Comparison of ENCODE assay signal across 22 cellular contexts in genomic region chr1:153393926-153394325, GRCh38. TPM values are rescaled to one million over a fixed set of nuclear protein-coding genes. Genes with fewer than 3 reads are reported as not detected.
DNase-seq lines count a peak whose midpoint lies in the region; ATAC-seq, FAIRE-seq and TF ChIP-seq lines count a peak whose summit lies in the region.
"Had no signal": no experiment of that assay in that cellular context is flagged by ENCODE, and none has a peak within 500 bp of the region (broad histone marks: within the 10 kb centered on the region; RNA-seq: fewer than 3 reads in every experiment).

No MANE protein-coding gene starts in this region.

- no peaks in the 10 kb centered on the region for H3K79me2 ChIP-seq in SK-N-SH (ENCODE audit: insufficient read depth)
- no peaks in the 10 kb centered on the region for H3K79me2 ChIP-seq in OCI-LY7 (ENCODE audit: insufficient read depth, low read depth, low read length)

- no peaks in the 10 kb centered on the region for H3K36me3 Mint-ChIP-seq in activated naive CD4-positive, alpha-beta T cell treated with anti-CD3 and anti-CD28 coated beads, Interleukin-2, amount 50 U/mL, for 72 hours
- H3K36me3 Mint-ChIP-seq: CD4-positive, CD25-positive, alpha-beta regulatory T cell had no signal

- FAIRE-seq in GM12892 (lab: Jason Lieb, UNC): no peak

- H3K9me3 Mint-ChIP-seq in activated naive CD4-positive, alpha-beta T cell treated with anti-CD3 and anti-CD28 coated beads, Interleukin-2, amount 50 U/mL, for 72 hours: no peaks in the 10 kb centered on the region
- H3K9me3 Mint-ChIP-seq: activated B cell treated with CpG ODN at 0.5 μM for 24 hours; T-helper 1 cell treated with Interleukin-12 subunit alpha and Interleukin-12 subunit beta and Interleukin-4 antibody, amounts not matched to agents 30 μg/mL and 1 μg/mL, for 36 hours had no signal

- H3K36me3 ChIP-seq in SK-N-SH (replicated peaks in 1 of 2; ENCODE audit: control insufficient read depth in 1 of 2, insufficient read depth in 2 of 2, low read length in 1 of 2) (no peaks in the 10 kb centered on the region), OCI-LY7 (ENCODE audit: insufficient read depth, low read length) (no peaks in the 10 kb centered on the region), esophagus squamous epithelium (no peaks in the 10 kb centered on the region), upper lobe of right lung (no peaks in the 10 kb centered on the region)
- H3K36me3 ChIP-seq: cardiac muscle cell had no signal

- H3K9me2 ChIP-seq in SK-N-SH (no peaks in the 10 kb centered on the region), OCI-LY7 (ENCODE audit: insufficient read depth, low read length) (no peaks in the 10 kb centered on the region)

- H3K27me3 ChIP-seq in SK-N-SH (ENCODE audit: insufficient read depth) (peaks cover 46% of the 10 kb centered on the region), esophagus squamous epithelium (peaks cover 0 to 33% (median 0%) of the 10 kb centered on the region in 4 donors), upper lobe of right lung (no peaks in the 10 kb centered on the region)

- no peak for TF ChIP-seq RAD21 in SK-N-SH (IDR thresholded peaks at IDR 0.05; ENCODE audit: low read length)

- H3K4me2 ChIP-seq in SK-N-SH (no peak overlapping the region), OCI-LY7 (ENCODE audit: low read length) (no peak overlapping the region)

- no peaks in the 10 kb centered on the region for H3K9me3 ChIP-seq in SK-N-SH
- no peaks in the 10 kb centered on the region for H3K9me3 ChIP-seq in OCI-LY7 (ENCODE audit: low read length)
- H3K9me3 ChIP-seq in esophagus squamous epithelium: no peaks in the 10 kb centered on the region
- H3K9me3 ChIP-seq in upper lobe of right lung: no peaks in the 10 kb centered on the region
- H3K9me3 ChIP-seq: mucosa of descending colon had no signal

- H3K9ac ChIP-seq in SK-N-SH: no peak overlapping the region

- H3K4me3 ChIP-seq in SK-N-SH (ENCODE audit: low read depth in 2 of 2, low read length in 1 of 2) (no peak overlapping the region), OCI-LY7 (ENCODE audit: low read depth, low read length, poor library complexity, severe bottlenecking) (no peak overlapping the region), esophagus squamous epithelium (no peak overlapping the region), upper lobe of right lung (no peak overlapping the region), foreskin fibroblast (ENCODE audit: low read depth in 1 of 2, low read length in 2 of 2) (no peak overlapping the region)
- H3K4me3 ChIP-seq: cardiac muscle cell, mucosa of descending colon had no signal

- ATAC-seq in SK-N-SH treated with all-trans-retinoic acid at 6 μM for 48 hours (peak; percentile 25; the same call in 1 of the 3 replicates), upper lobe of right lung (peak; percentile 43)
- no peak for ATAC-seq in activated naive CD4-positive, alpha-beta T cell treated with anti-CD3 and anti-CD28 coated beads, Interleukin-2, amount 50 U/mL, for 72 hours
- ATAC-seq: mucosa of descending colon; stimulated activated naive CD8-positive, alpha-beta T cell treated with anti-CD3 and anti-CD28 coated beads, Interleukin-15, Interleukin-2, amounts not matched to agents 100 U/mL and 50 U/mL, for 24 hours had no signal

- POLR2A ChIA-PET in SK-N-SH (lab: Yijun Ruan, JAX) (no interaction called here), OCI-LY7 (lab: Charles Lee) (no interaction called here)

- DNase-seq in SK-N-SH: no peak
- DNase-seq in OCI-LY7 (ENCODE audit: low spot score): no peak
- DNase-seq in esophagus squamous epithelium (lab: John Stamatoyannopoulos, UW): no peak
- DNase-seq in upper lobe of right lung: no peak
- no peak for DNase-seq in activated naive CD4-positive, alpha-beta T cell treated with anti-CD3 and anti-CD28 coated beads, Interleukin-2, amount 50 U/mL, for 72 hours (ENCODE audit: low spot score in 2 of 2)
- no peak for DNase-seq in GM12892 (ENCODE audit: insufficient read length)
- no peak for DNase-seq in foreskin fibroblast
- DNase-seq: activated B cell treated with CpG ODN at 0.5 μM for 24 hours; CD4-positive, CD25-positive, alpha-beta regulatory T cell; effector memory CD4-positive, alpha-beta T cell; hippocampal formation; mucosa of descending colon; NCI-H1048; NCI-H2171 treated with DMSO at 0.1 percent for 48 hours; stimulated activated naive CD8-positive, alpha-beta T cell treated with anti-CD3 and anti-CD28 coated beads, Interleukin-15, Interleukin-2, amounts not matched to agents 100 U/mL and 50 U/mL, for 24 hours had no signal

- TF ChIP-seq POLR2A in esophagus squamous epithelium (IDR thresholded peaks at IDR 0.05) (no peak), GM12892 (IDR thresholded peaks at IDR 0.05; ENCODE audit: low read depth, low read length) (no peak)

- intact Hi-C loops in OCI-LY7 (cut with micrococcal nuclease; ENCODE audit: unreplicated experiment) (no loop called here), esophagus squamous epithelium (cut with DNase I) (no loop called here), upper lobe of right lung (cut with DNase I) (no loop called here)

- TF ChIP-seq EP300 in SK-N-SH (IDR thresholded peaks at IDR 0.05; ENCODE audit: borderline replicate concordance in 1 of 2, low read depth in 1 of 2, low read length in 1 of 2): no peak

- peak overlapping the region in 1 of 2 donors; percentile 63 for H3K27ac Mint-ChIP-seq in activated naive CD4-positive, alpha-beta T cell treated with anti-CD3 and anti-CD28 coated beads, Interleukin-2, amount 50 U/mL, for 72 hours
- H3K27ac Mint-ChIP-seq: activated B cell treated with CpG ODN at 0.5 μM for 24 hours; CD4-positive, CD25-positive, alpha-beta regulatory T cell; T-helper 1 cell treated with Interleukin-12 subunit alpha and Interleukin-12 subunit beta and Interleukin-4 antibody, amounts not matched to agents 30 μg/mL and 1 μg/mL, for 36 hours had no signal

- H2AFZ ChIP-seq in SK-N-SH (ENCODE audit: low read depth) (no peak overlapping the region), OCI-LY7 (ENCODE audit: low read length) (no peak overlapping the region)

- H3F3A ChIP-seq in SK-N-SH (replicated peaks; ENCODE audit: insufficient read depth): no peaks in the 10 kb centered on the region

- 6% methylated on average over 6 of the region's 6 CpGs for WGBS in SK-N-SH (ENCODE audit: low lambda C conversion rate)
- 33 to 54% methylated on average over 1 to 5 of the region's 6 CpGs for WGBS in esophagus squamous epithelium, 2 donors

- no TSS peak for BruUV-seq in OCI-LY7 (replicated peaks; lab: Mats Ljungman, UMichigan)

- CTCF ChIA-PET in SK-N-SH (lab: Yijun Ruan, JAX): interaction anchor here (1.2 kb wide), 1 partner anchor 101 kb away, joined by 4 read pairs; no protein-coding TSS in a partner anchor
- CTCF ChIA-PET in OCI-LY7 (lab: Charles Lee; ENCODE audit: unreplicated experiment): no interaction called here

- H3K4me1 ChIP-seq in SK-N-SH (ENCODE audit: control insufficient read depth in 1 of 2, insufficient read depth in 2 of 2, low read depth in 1 of 2, low read length in 1 of 2): no peaks in the 10 kb centered on the region
- no peaks in the 10 kb centered on the region for H3K4me1 ChIP-seq in OCI-LY7 (ENCODE audit: insufficient read depth, low read length, poor library complexity, severe bottlenecking)
- H3K4me1 ChIP-seq in esophagus squamous epithelium: peaks cover 20 to 65% (median 21%) of the 10 kb centered on the region in 3 donors
- H3K4me1 ChIP-seq in upper lobe of right lung: no peaks in the 10 kb centered on the region

- H4K20me1 ChIP-seq in SK-N-SH (ENCODE audit: insufficient read depth) (no peaks in the 10 kb centered on the region), OCI-LY7 (ENCODE audit: insufficient read depth, low read length) (no peaks in the 10 kb centered on the region)

- TF ChIP-seq CTCF in SK-N-SH (IDR thresholded peaks at IDR 0.05) (no peak), OCI-LY7 (conservative IDR thresholded peaks at IDR 0.05; ENCODE audit: low read length) (peak; percentile 17; the same call in 1 of the 2 replicates), esophagus squamous epithelium (IDR thresholded peaks at IDR 0.05) (peak in 4 of 6 experiments; percentile 11 to 65 (median 24)), upper lobe of right lung (IDR thresholded peaks at IDR 0.05) (no peak), foreskin fibroblast (IDR thresholded peaks at IDR 0.05; ENCODE audit: low read depth, low read length) (no peak)

- no peak overlapping the region for H3K27ac ChIP-seq in SK-N-SH (ENCODE audit: low read depth in 2 of 2, low read length in 1 of 2)
- no peak overlapping the region for H3K27ac ChIP-seq in OCI-LY7 (ENCODE audit: low read depth, low read length, poor library complexity, severe bottlenecking)
- H3K27ac ChIP-seq in esophagus squamous epithelium: peak overlapping the region; percentile 24 to 90 (median 80)
- H3K27ac ChIP-seq in upper lobe of right lung: no peak overlapping the region
- H3K27ac ChIP-seq: cardiac muscle cell had no signal

RNA-seq across cellular contexts. Expression of gene S100A8, which starts 3.1 kb away (rescaled TPM):
- polyA plus RNA-seq in SK-N-SH (2012; rRNA removed): not detected in 2 replicates
- not detected in 2 replicates for polyA plus RNA-seq in SK-N-SH (2012; cell fraction: cytosol; rRNA removed)
- polyA plus RNA-seq in SK-N-SH (2012; cell fraction: nucleus; rRNA removed): not detected in 2 replicates
- total RNA-seq in OCI-LY7 (2014; rRNA removed; shearing (Covaris generic)): not detected in 2 replicates
- total RNA-seq in OCI-LY7 (2022) (not detected in 2 replicates), esophagus squamous epithelium (over 10,000 TPM in 3 of 4 donors, 1,000 to 10,000 TPM in 1; 4,308 to 17,245 (median 15,998) TPM), upper lobe of right lung (266 TPM)
- not detected for total RNA-seq in activated naive CD4-positive, alpha-beta T cell treated with anti-CD3 and anti-CD28 coated beads, Interleukin-2, amount 50 U/mL, for 72 hours
- polyA plus RNA-seq in GM12892 (2012; ENCODE audit: missing spikeins): not detected
- total RNA-seq: A673; activated B cell treated with CpG ODN at 0.5 μM for 24 hours; cardiac muscle cell; CD4-positive, CD25-positive, alpha-beta regulatory T cell; Daoy had no signal

RNA-seq across cellular contexts. Expression of gene S100A12, which starts 18.5 kb away (rescaled TPM):
- polyA plus RNA-seq in SK-N-SH (2012; rRNA removed): not detected in 2 replicates
- polyA plus RNA-seq in SK-N-SH (2012; cell fraction: cytosol; rRNA removed): not detected in 2 replicates
- not detected in 2 replicates for polyA plus RNA-seq in SK-N-SH (2012; cell fraction: nucleus; rRNA removed)
- total RNA-seq in OCI-LY7 (2014; rRNA removed; shearing (Covaris generic)): not detected in 2 replicates
- not detected in 2 replicates for total RNA-seq in OCI-LY7 (2022)
- 100 to 1,000 TPM in 1 of 4 donors, 10 to 100 TPM in 3; 16.2 to 154 (median 49.0) TPM for total RNA-seq in esophagus squamous epithelium
- 22.8 TPM for total RNA-seq in upper lobe of right lung
- total RNA-seq in activated naive CD4-positive, alpha-beta T cell treated with anti-CD3 and anti-CD28 coated beads, Interleukin-2, amount 50 U/mL, for 72 hours: not detected
- polyA plus RNA-seq in GM12892 (2012; ENCODE audit: missing spikeins): not detected
- total RNA-seq: A673; activated B cell treated with CpG ODN at 0.5 μM for 24 hours; cardiac muscle cell; CD4-positive, CD25-positive, alpha-beta regulatory T cell; Daoy; ureter had no signal
- polyA plus RNA-seq: cardiac muscle cell had no signal

RNA-seq across cellular contexts. Expression of gene S100A7A, which starts 22.4 kb away (rescaled TPM):
- not detected in 2 replicates for polyA plus RNA-seq in SK-N-SH (2012; rRNA removed)
- polyA plus RNA-seq in SK-N-SH (2012; cell fraction: cytosol; rRNA removed): not detected in 2 replicates
- not detected in 2 replicates for polyA plus RNA-seq in SK-N-SH (2012; cell fraction: nucleus; rRNA removed)
- total RNA-seq in OCI-LY7 (2014; rRNA removed; shearing (Covaris generic)): not detected in 2 replicates
- total RNA-seq in OCI-LY7 (2022): not detected in 2 replicates
- total RNA-seq in esophagus squamous epithelium: 10 to 100 TPM in 1 of 4 donors, 1 to 10 TPM in 2, not detected in 1; 6.7 to 72.9 (median 8.1) TPM
- total RNA-seq in upper lobe of right lung: not detected
- not detected for total RNA-seq in activated naive CD4-positive, alpha-beta T cell treated with anti-CD3 and anti-CD28 coated beads, Interleukin-2, amount 50 U/mL, for 72 hours
- polyA plus RNA-seq in GM12892 (2012; ENCODE audit: missing spikeins): not detected
- total RNA-seq: A673; activated B cell treated with CpG ODN at 0.5 μM for 24 hours; cardiac muscle cell; CD4-positive, CD25-positive, alpha-beta regulatory T cell; Daoy; mucosa of descending colon; ureter had no signal
- polyA plus RNA-seq: adipose tissue; cardiac muscle cell; CD4-positive, CD25-positive, alpha-beta regulatory T cell had no signal

RNA-seq across cellular contexts. Expression of gene S100A9, which starts 36.3 kb away (rescaled TPM):
- not detected in 2 replicates for polyA plus RNA-seq in SK-N-SH (2012; rRNA removed)
- not detected in 2 replicates for polyA plus RNA-seq in SK-N-SH (2012; cell fraction: cytosol; rRNA removed)
- polyA plus RNA-seq in SK-N-SH (2012; cell fraction: nucleus; rRNA removed): not detected in 2 replicates
- total RNA-seq in OCI-LY7 (2014; rRNA removed; shearing (Covaris generic)): not detected in 2 replicates
- not detected in 2 replicates for total RNA-seq in OCI-LY7 (2022)
- over 10,000 TPM; 15,145 to 90,256 (median 57,331) TPM for total RNA-seq in esophagus squamous epithelium
- 418 TPM for total RNA-seq in upper lobe of right lung
- 1 to 10 TPM in 1 of 2 donors, under 1 TPM in 1; 0.73 to 1.4 TPM for total RNA-seq in activated naive CD4-positive, alpha-beta T cell treated with anti-CD3 and anti-CD28 coated beads, Interleukin-2, amount 50 U/mL, for 72 hours
- 0.59 TPM for polyA plus RNA-seq in GM12892 (2012; ENCODE audit: missing spikeins)
- total RNA-seq: A673; CD4-positive, CD25-positive, alpha-beta regulatory T cell; Daoy had no signal
- polyA plus RNA-seq: cardiac muscle cell had no signal

RNA-seq across cellular contexts. Expression of gene PGLYRP4, which starts 45.3 kb away (rescaled TPM):
- polyA plus RNA-seq in SK-N-SH (2012; rRNA removed): not detected in 2 replicates
- polyA plus RNA-seq in SK-N-SH (2012; cell fraction: cytosol; rRNA removed): not detected in 2 replicates
- polyA plus RNA-seq in SK-N-SH (2012; cell fraction: nucleus; rRNA removed): not detected in 2 replicates
- total RNA-seq in OCI-LY7 (2014; rRNA removed; shearing (Covaris generic)): not detected in 2 replicates
- total RNA-seq in OCI-LY7 (2022) (not detected in 2 replicates), esophagus squamous epithelium (10 to 100 TPM in 1 of 4 donors, 1 to 10 TPM in 3; 4.2 to 15.1 (median 6.9) TPM), upper lobe of right lung (not detected)
- not detected for total RNA-seq in activated naive CD4-positive, alpha-beta T cell treated with anti-CD3 and anti-CD28 coated beads, Interleukin-2, amount 50 U/mL, for 72 hours
- polyA plus RNA-seq in GM12892 (2012; ENCODE audit: missing spikeins): 2.6 TPM
- total RNA-seq: A673, activated B cell treated with CpG ODN at 0.5 μM for 24 hours, cardiac muscle cell, Daoy, mucosa of descending colon had no signal
- polyA plus RNA-seq: adipose tissue had no signal

Comparison
In these comparisons a context has a peak if more than half of its experiments do, and no peak if none do; other contexts are left out.
1. ATAC-seq: peak in SK-N-SH treated with all-trans-retinoic acid at 6 μM for 48 hours (single experiment) and upper lobe of right lung (single experiment); none in activated naive CD4-positive, alpha-beta T cell treated with anti-CD3 and anti-CD28 coated beads, Interleukin-2, amount 50 U/mL, for 72 hours (0 of 2).
2. H3K27ac ChIP-seq: peak in esophagus squamous epithelium (4 of 4); none in SK-N-SH (0 of 2), OCI-LY7 (single experiment) and upper lobe of right lung (single experiment).
3. CTCF ChIP-seq: peak in OCI-LY7 (single experiment) and esophagus squamous epithelium (4 of 6); none in SK-N-SH (single experiment), upper lobe of right lung (single experiment) and foreskin fibroblast (single experiment).
4. RNA of gene S100A8, which starts 3.1 kb away (total RNA-seq): 4,308 to 17,245 TPM in esophagus squamous epithelium and 266 TPM in upper lobe of right lung (single experiment); not detected in activated naive CD4-positive, alpha-beta T cell treated with anti-CD3 and anti-CD28 coated beads, Interleukin-2, amount 50 U/mL, for 72 hours and not detected in OCI-LY7; every median in the first group is over 100 times any median in the second.
5. RNA of gene S100A12, which starts 18.5 kb away (total RNA-seq): 16.2 to 154 TPM in esophagus squamous epithelium and 22.8 TPM in upper lobe of right lung (single experiment); not detected in OCI-LY7 and not detected in activated naive CD4-positive, alpha-beta T cell treated with anti-CD3 and anti-CD28 coated beads, Interleukin-2, amount 50 U/mL, for 72 hours; every median in the first group is over 10 times any median in the second.